ENCODE assay signal across 17 cellular contexts in genomic region chr1:11176081-11176706, GRCh38. TPM values are rescaled to one million over a fixed set of nuclear protein-coding genes. Genes with fewer than 3 reads are reported as not detected.
DNase-seq lines count a peak whose midpoint lies in the region; ATAC-seq and TF ChIP-seq lines count a peak whose summit lies in the region.
"Had no signal": no experiment of that assay in that cellular context is flagged by ENCODE, and none has a peak within 500 bp of the region (broad histone marks: within the 10 kb centered on the region; RNA-seq: fewer than 3 reads in every experiment).

No MANE protein-coding gene starts in this region.

- H3K36me3 Mint-ChIP-seq in WTC11 = no peaks in the 10 kb centered on the region; the same call in 1 of the 2 replicates

- peak overlapping the region; percentile 66 for H3K27ac Mint-ChIP-seq in WTC11
- H3K27ac Mint-ChIP-seq: activated naive CD8-positive, alpha-beta T cell treated with anti-CD3 and anti-CD28 coated beads, Interleukin-2, amount 10 ng/mL, durations not matched to agents 7 days and 5 days had no signal

- ATAC-seq in WTC11 = no peak
- peak; percentile 53 to 71 for ATAC-seq in gastrocnemius medialis
- ATAC-seq: activated CD4-positive, CD25-positive, alpha-beta regulatory T cell treated with anti-CD3 and anti-CD28 coated beads, Interleukin-2, amount 50 U/mL, for 24 hours; gastroesophageal sphincter; naive thymus-derived CD4-positive, alpha-beta T cell; right lobe of liver; stimulated activated naive CD8-positive, alpha-beta T cell treated with anti-CD3 and anti-CD28 coated beads, Interleukin-15, Interleukin-2, amounts not matched to agents 100 U/mL and 50 U/mL, for 24 hours had no signal

- peaks cover 13% of the 10 kb centered on the region for H3K4me1 Mint-ChIP-seq in WTC11
- H3K4me1 Mint-ChIP-seq: activated naive CD8-positive, alpha-beta T cell treated with anti-CD3 and anti-CD28 coated beads, Interleukin-2, amount 10 ng/mL, durations not matched to agents 7 days and 5 days had no signal

- H3K9me3 Mint-ChIP-seq in WTC11 = no peaks in the 10 kb centered on the region
- H3K9me3 Mint-ChIP-seq: activated naive CD8-positive, alpha-beta T cell treated with anti-CD3 and anti-CD28 coated beads, Interleukin-2, amount 10 ng/mL, durations not matched to agents 7 days and 5 days; CD4-positive, alpha-beta memory T cell; naive thymus-derived CD4-positive, alpha-beta T cell had no signal

- no peak for TF ChIP-seq CTCF in WTC11 (IDR thresholded peaks at IDR 0.05)
- TF ChIP-seq CTCF in cardiac muscle cell (IDR thresholded peaks at IDR 0.05; ENCODE audit: low read depth, low read length) = no peak
- no peak for TF ChIP-seq CTCF in gastrocnemius medialis (IDR thresholded peaks at IDR 0.05 in 4 of 5, conservative IDR thresholded peaks at IDR 0.05 in 1 of 5)

- H3K4me1 ChIP-seq in cardiac muscle cell (ENCODE audit: low read depth) (peaks cover 55% of the 10 kb centered on the region), gastrocnemius medialis (peaks cover 31 to 42% of the 10 kb centered on the region in 2 donors)
- H3K4me1 ChIP-seq: right lobe of liver had no signal

- H3K9me3 ChIP-seq in cardiac muscle cell (ENCODE audit: low read depth) (no peaks in the 10 kb centered on the region), gastrocnemius medialis (no peaks in the 10 kb centered on the region)
- H3K9me3 ChIP-seq: gastroesophageal sphincter, right lobe of liver had no signal

- H3K4me3 ChIP-seq in cardiac muscle cell (no peak overlapping the region), gastrocnemius medialis (no peak overlapping the region)
- H3K4me3 ChIP-seq: gastroesophageal sphincter, right lobe of liver had no signal

- CTCF ChIA-PET in WTC11 (lab: Charles Lee) = interaction anchor here (1.4 kb wide), 1 partner anchor 139 kb away, joined by 4 read pairs; no protein-coding TSS in a partner anchor

- H3K27me3 ChIP-seq in cardiac muscle cell = no peaks in the 10 kb centered on the region
- no peaks in the 10 kb centered on the region for H3K27me3 ChIP-seq in gastrocnemius medialis
- H3K27me3 ChIP-seq: gastroesophageal sphincter, right lobe of liver had no signal

- H3K36me3 ChIP-seq in cardiac muscle cell (no peaks in the 10 kb centered on the region), gastrocnemius medialis (no peaks in the 10 kb centered on the region)
- H3K36me3 ChIP-seq: right lobe of liver had no signal

- no peak overlapping the region for H3K4me3 Mint-ChIP-seq in WTC11
- H3K4me3 Mint-ChIP-seq: activated naive CD8-positive, alpha-beta T cell treated with anti-CD3 and anti-CD28 coated beads, Interleukin-2, amount 10 ng/mL, durations not matched to agents 7 days and 5 days; naive thymus-derived CD4-positive, alpha-beta T cell had no signal

- POLR2A ChIA-PET in WTC11 (lab: Charles Lee) = no interaction called here

- in situ Hi-C loops in gastrocnemius medialis (cut with MboI; ENCODE audit: low sequenced_read_pairs in 4 of 4) = no loop called here

- H3K27ac ChIP-seq in cardiac muscle cell = peak overlapping the region; percentile 64
- H3K27ac ChIP-seq in gastrocnemius medialis = peak overlapping the region in 3 of 4 donors; percentile 25 to 64 (median 44)
- H3K27ac ChIP-seq: gastroesophageal sphincter, right lobe of liver had no signal

- intact Hi-C loops in gastrocnemius medialis (cut with DNase I; ENCODE audit: low total_unique reads) = no loop called here

- DNase-seq in ELF-1 (ENCODE audit: low read depth, low spot score) (peak; percentile 21), WTC11 (ENCODE audit: low spot score) (peak; percentile 13), cardiac muscle cell (ENCODE audit: low read depth in 1 of 2, low spot score in 1 of 2) (peak in 1 of 2 donors; percentile 65), gastrocnemius medialis (peak in 1 of 2 donors; percentile 28), NCI-H2029 (lab: John Stamatoyannopoulos, UW) (no peak), pons (ENCODE audit: low spot score) (no peak), UCSD-AML1 (lab: John Stamatoyannopoulos, UW; ENCODE audit: unreplicated experiment) (no peak)
- DNase-seq in activated T-cell treated with anti-CD3 and anti-CD28 coated beads, Interleukin-2, amount 50 U/mL, for 1 hour = no peak
- DNase-seq: activated naive CD8-positive, alpha-beta T cell treated with anti-CD3 and anti-CD28 coated beads, Interleukin-2, amount 10 ng/mL, durations not matched to agents 7 days and 5 days; CD4-positive, alpha-beta memory T cell; effector CD8-positive, alpha-beta T cell; naive thymus-derived CD4-positive, alpha-beta T cell; right lobe of liver; stimulated activated naive CD8-positive, alpha-beta T cell treated with anti-CD3 and anti-CD28 coated beads, Interleukin-15, Interleukin-2, amounts not matched to agents 100 U/mL and 50 U/mL, for 24 hours had no signal

- H3K27me3 Mint-ChIP-seq in WTC11 (ENCODE audit: low read depth) = no peaks in the 10 kb centered on the region
- H3K27me3 Mint-ChIP-seq: activated naive CD8-positive, alpha-beta T cell treated with anti-CD3 and anti-CD28 coated beads, Interleukin-2, amount 10 ng/mL, durations not matched to agents 7 days and 5 days; CD4-positive, alpha-beta memory T cell; naive thymus-derived CD4-positive, alpha-beta T cell had no signal

- TF ChIP-seq POLR2A in gastrocnemius medialis (IDR thresholded peaks at IDR 0.05) = no peak

TF ChIP-seq in WTC11, 78 proteins besides CTCF, POLR2A, EP300 and RAD21:
- TF ChIP-seq PRDM15 (CRISPR knock-in tag; IDR thresholded peaks at IDR 0.05) (no peak), TCF7 (CRISPR knock-in tag; IDR thresholded peaks at IDR 0.05; ENCODE audit: low read depth) (no peak), GTF2I (CRISPR knock-in tag; conservative IDR thresholded peaks at IDR 0.05) (no peak), ETV6 (CRISPR knock-in tag; IDR thresholded peaks at IDR 0.05) (no peak), OVOL2 (CRISPR knock-in tag; IDR thresholded peaks at IDR 0.05; ENCODE audit: borderline replicate concordance) (no peak), FOXP1 (CRISPR knock-in tag; IDR thresholded peaks at IDR 0.05; ENCODE audit: borderline replicate concordance) (no peak), TEAD4 (CRISPR knock-in tag; IDR thresholded peaks at IDR 0.05) (no peak), ERG (CRISPR knock-in tag; IDR thresholded peaks at IDR 0.05) (no peak), NR1H2 (CRISPR knock-in tag; IDR thresholded peaks at IDR 0.05) (no peak), FOXK1 (CRISPR knock-in tag; IDR thresholded peaks at IDR 0.05) (no peak), USF2 (CRISPR knock-in tag; IDR thresholded peaks at IDR 0.05) (no peak), NFE2L1 (CRISPR knock-in tag; IDR thresholded peaks at IDR 0.05) (no peak), NR2C2 (CRISPR knock-in tag; IDR thresholded peaks at IDR 0.05) (no peak)

RNA-seq across cellular contexts. Expression of gene ANGPTL7, which starts 13.0 kb away (rescaled TPM):
- total RNA-seq in WTC11 (2021) (not detected in 3 replicates), cardiac muscle cell (not detected in 2 replicates), gastrocnemius medialis (10 to 100 TPM in 1 of 4 donors, 1 to 10 TPM in 2, under 1 TPM in 1; 0.56 to 30.7 (median 3.3) TPM)
- polyA plus RNA-seq in cardiac muscle cell = not detected in 2 replicates
- total RNA-seq: activated naive CD8-positive, alpha-beta T cell treated with anti-CD3 and anti-CD28 coated beads, Interleukin-2, amount 10 ng/mL, durations not matched to agents 7 days and 5 days; CD4-positive, alpha-beta memory T cell; naive thymus-derived CD4-positive, alpha-beta T cell; right lobe of liver had no signal
- polyA plus RNA-seq: CD4-positive, alpha-beta memory T cell; keratinocyte; naive thymus-derived CD4-positive, alpha-beta T cell had no signal

Comparison
In these comparisons a context has a peak if more than half of its experiments do, and no peak if none do; other contexts are left out.
1. DNase-seq: peak in ELF-1 (single experiment) and WTC11 (single experiment); none in NCI-H2029 (single experiment), activated T-cell treated with anti-CD3 and anti-CD28 coated beads, Interleukin-2, amount 50 U/mL, for 1 hour (single experiment), pons (single experiment) and UCSD-AML1 (single experiment).